ENCODE assay signal across 23 cellular contexts in the genomic region with DNA sequence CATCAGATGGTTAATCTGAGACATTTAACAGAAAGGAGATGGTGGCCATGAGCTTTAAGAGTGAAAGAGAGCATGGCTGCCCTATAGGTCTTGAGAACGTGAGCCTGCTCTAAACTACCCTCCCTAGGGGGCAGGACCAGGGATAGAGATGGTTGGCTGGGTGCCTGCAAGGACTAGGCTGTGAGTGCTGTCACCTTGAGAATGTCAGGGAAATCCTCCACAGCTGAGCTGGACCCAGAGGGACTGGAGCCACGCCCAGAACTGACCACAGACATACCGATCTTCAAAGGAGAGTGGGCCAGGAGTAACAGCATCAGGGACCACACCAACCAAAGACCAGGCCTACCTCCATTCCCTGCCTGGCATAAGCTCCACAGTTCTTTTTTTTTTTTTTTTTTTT. TPM values are rescaled to one million over a fixed set of nuclear protein-coding genes. Genes with fewer than 3 reads are reported as not detected.
DNase-seq lines count a peak whose midpoint lies in the region; ATAC-seq and TF ChIP-seq lines count a peak whose summit lies in the region.
"Had no signal": no experiment of that assay in that cellular context is flagged by ENCODE, and none has a peak within 500 bp of the region (broad histone marks: within the 10 kb centered on the region; RNA-seq: fewer than 3 reads in every experiment).

No MANE protein-coding gene starts in this region.

- no peaks in the 10 kb centered on the region for H3K9me3 Mint-ChIP-seq in WTC11
- no peaks in the 10 kb centered on the region for H3K9me3 Mint-ChIP-seq in nephron
- H3K9me3 Mint-ChIP-seq: activated T-cell treated with anti-CD3 and anti-CD28 coated beads, Interleukin-2, amount 50 U/mL, for 24 hours had no signal

- peaks cover 47% of the 10 kb centered on the region for H3K4me1 Mint-ChIP-seq in WTC11
- H3K4me1 Mint-ChIP-seq in nephron, result peaks cover 39% of the 10 kb centered on the region
- H3K4me1 Mint-ChIP-seq: activated CD4-positive, alpha-beta T cell treated with anti-CD3 and anti-CD28 coated beads for 36 hours had no signal

- H3K27ac Mint-ChIP-seq in WTC11 (no peak overlapping the region), nephron (peak overlapping the region; percentile 20 to 68 (median 49))
- H3K27ac Mint-ChIP-seq: activated CD4-positive, alpha-beta T cell treated with anti-CD3 and anti-CD28 coated beads for 36 hours; activated T-cell treated with anti-CD3 and anti-CD28 coated beads, Interleukin-2, amount 50 U/mL, for 24 hours had no signal

- CTCF ChIA-PET in WTC11 (lab: Charles Lee), result interaction anchor here (2.8 kb wide), 1 partner anchor 9 kb away, joined by 20 read pairs; no protein-coding TSS in a partner anchor

- peak; percentile 38 for DNase-seq in EH (ENCODE audit: low read depth)
- peak; percentile 43 for DNase-seq in NCI-H69 (lab: John Stamatoyannopoulos, UW)
- DNase-seq in WTC11 (ENCODE audit: low spot score), result no peak
- no peak for DNase-seq in DMS153 treated with DMSO at 0.1 percent for 48 hours (lab: John Stamatoyannopoulos, UW; ENCODE audit: unreplicated experiment)
- DNase-seq in NK-92 (lab: John Stamatoyannopoulos, UW; ENCODE audit: unreplicated experiment), result no peak
- no peak for DNase-seq in GM19238 (ENCODE audit: insufficient read length, low spot score)
- DNase-seq: activated CD4-positive, alpha-beta T cell treated with anti-CD3 and anti-CD28 coated beads for 36 hours; activated gamma-delta T cell treated with Interleukin-2 at 50 U/mL for 16 hours; activated T-cell treated with anti-CD3 and anti-CD28 coated beads, Interleukin-2, amount 50 U/mL, for 24 hours; BE2C; COR-L47; DMS79 treated with DMSO at 0.1 percent for 48 hours; glutamatergic neuron; NCI-H2171 treated with DMSO at 0.1 percent for 48 hours; NCI-H526; occipital lobe; SHP77 treated with DMSO at 0.1 percent for 48 hours; small intestine; stimulated activated CD4-positive, alpha-beta T cell treated with anti-CD3 and anti-CD28 coated beads, Interleukin-2, amount 100 ng/mL, for 24 hours; T-helper 1 cell; upper lobe of right lung had no signal

- TF ChIP-seq CTCF in WTC11 (IDR thresholded peaks at IDR 0.05) (no peak), nephron (IDR thresholded peaks at IDR 0.05; ENCODE audit: unreplicated experiment in 3 of 3) (no peak)

- H3K36me3 Mint-ChIP-seq in WTC11, result no peaks in the 10 kb centered on the region
- H3K36me3 Mint-ChIP-seq in nephron (ENCODE audit: low read depth), result no peaks in the 10 kb centered on the region

- H3K4me3 Mint-ChIP-seq in WTC11, result no peak overlapping the region
- no peak overlapping the region for H3K4me3 Mint-ChIP-seq in nephron
- H3K4me3 Mint-ChIP-seq: activated CD4-positive, alpha-beta T cell treated with anti-CD3 and anti-CD28 coated beads for 36 hours; activated T-cell treated with anti-CD3 and anti-CD28 coated beads, Interleukin-2, amount 50 U/mL, for 24 hours had no signal

- no peaks in the 10 kb centered on the region for H3K27me3 Mint-ChIP-seq in WTC11 (ENCODE audit: low read depth)
- H3K27me3 Mint-ChIP-seq in nephron (ENCODE audit: low read depth), result no peaks in the 10 kb centered on the region

- POLR2A ChIA-PET in WTC11 (lab: Charles Lee), result interaction anchor here (0.6 to 1.0 kb wide), 5 partner anchors 9 to 200 kb away, joined by 3 to 9 read pairs (median 5); partner anchors contain the start of genes NKIRAS1 and RPL15

- peak; percentile 14 for ATAC-seq in WTC11
- ATAC-seq in HG02588 (IDR thresholded peaks at IDR 0.05; ENCODE audit: unreplicated experiment), result no peak
- ATAC-seq: activated CD4-positive, alpha-beta T cell treated with anti-CD3 and anti-CD28 coated beads for 36 hours had no signal

TF ChIP-seq in WTC11, 78 proteins besides CTCF, POLR2A, EP300 and RAD21:
- TF ChIP-seq ZNF263 (CRISPR knock-in tag; IDR thresholded peaks at IDR 0.05; ENCODE audit: low read depth) (no peak), ZBTB21 (CRISPR knock-in tag; IDR thresholded peaks at IDR 0.05; ENCODE audit: borderline replicate concordance) (no peak), JUN (CRISPR knock-in tag; IDR thresholded peaks at IDR 0.05) (no peak), MLX (CRISPR knock-in tag; IDR thresholded peaks at IDR 0.05) (no peak), ZNF121 (CRISPR knock-in tag; IDR thresholded peaks at IDR 0.05) (no peak), FOXJ3 (CRISPR knock-in tag; IDR thresholded peaks at IDR 0.05; ENCODE audit: borderline replicate concordance) (no peak), NFYB (CRISPR knock-in tag; conservative IDR thresholded peaks at IDR 0.05; ENCODE audit: low read depth) (no peak), TCF7 (CRISPR knock-in tag; IDR thresholded peaks at IDR 0.05; ENCODE audit: low read depth) (no peak), SOX15 (CRISPR knock-in tag; IDR thresholded peaks at IDR 0.05) (no peak), ZNF416 (CRISPR knock-in tag; IDR thresholded peaks at IDR 0.05) (no peak), CREB1 (CRISPR knock-in tag; IDR thresholded peaks at IDR 0.05) (no peak)

RNA-seq across cellular contexts. Expression of gene UBE2E1, which starts 53.6 kb away (rescaled TPM):
- 115 to 124 TPM (median 121 TPM) in 3 replicates for total RNA-seq in WTC11 (2021)

Comparison
In these comparisons a context has a peak if more than half of its experiments do, and no peak if none do; other contexts are left out.
1. DNase-seq: peak in EH (single experiment) and NCI-H69 (single experiment); none in WTC11 (single experiment), DMS153 treated with DMSO at 0.1 percent for 48 hours (single experiment), NK-92 (single experiment) and GM19238 (single experiment).